ENCODE assay signal across 10 cellular contexts in genomic region chr17:76562734-76563148, GRCh38. TPM values are rescaled to one million over a fixed set of nuclear protein-coding genes. Genes with fewer than 3 reads are reported as not detected.
DNase-seq lines count a peak whose midpoint lies in the region; ATAC-seq, FAIRE-seq and TF ChIP-seq lines count a peak whose summit lies in the region.
"Had no signal": no experiment of that assay in that cellular context is flagged by ENCODE, and none has a peak within 500 bp of the region (broad histone marks: within the 10 kb centered on the region; RNA-seq: fewer than 3 reads in every experiment).

No MANE protein-coding gene starts in this region.

- peaks cover 33% of the 10 kb centered on the region; the same call in 1 of the 2 replicates for H3K36me3 ChIP-seq in Loucy (ENCODE audit: insufficient read depth, low read length)
- peaks cover 7 to 26% of the 10 kb centered on the region in 2 experiments for H3K36me3 ChIP-seq in GM12878 (ENCODE audit: control insufficient read depth in 2 of 2, insufficient read depth in 2 of 2, low read length in 1 of 2)
- peaks cover 12 to 53% of the 10 kb centered on the region in 2 experiments for H3K36me3 ChIP-seq in keratinocyte (ENCODE audit: control insufficient read depth in 2 of 2, extremely low read depth in 1 of 2, insufficient read depth in 2 of 2, low read length in 2 of 2)

- no peaks in the 10 kb centered on the region for H3K9me2 ChIP-seq in Loucy (replicated peaks; ENCODE audit: low read depth, low read length)

- H3K79me2 ChIP-seq in Loucy (ENCODE audit: insufficient read depth, low read length) (peaks cover 75% of the 10 kb centered on the region), GM12878 (ENCODE audit: control insufficient read depth, insufficient read depth, low read length) (peaks cover 49% of the 10 kb centered on the region), keratinocyte (ENCODE audit: control insufficient read depth, insufficient read depth, low read length) (peaks cover 50% of the 10 kb centered on the region)

- H3K27me3 ChIP-seq in Loucy (ENCODE audit: insufficient read depth, low read length, poor library complexity, severe bottlenecking) (peaks cover 5% of the 10 kb centered on the region), GM12878 (replicated peaks in 1 of 2; ENCODE audit: control insufficient read depth in 2 of 2, insufficient read depth in 2 of 2, low read length in 1 of 2) (no peaks in the 10 kb centered on the region), keratinocyte (ENCODE audit: control insufficient read depth, extremely low read depth, insufficient read depth, low read length) (no peaks in the 10 kb centered on the region)
- H3K27me3 ChIP-seq: neural progenitor cell had no signal

- H3K9me1 ChIP-seq in keratinocyte (ENCODE audit: control insufficient read depth, extremely low read depth, insufficient read depth, low read length), result peaks cover 7% of the 10 kb centered on the region

- CTCF ChIA-PET in AG04449 (lab: Yijun Ruan, JAX), result interaction anchor here (1.1 to 7.9 kb wide), 3 partner anchors 40 to 151 kb away, joined by 3 to 123 read pairs (median 7); no protein-coding TSS in a partner anchor
- CTCF ChIA-PET in GM12878 (lab: Yijun Ruan, JAX), result interaction anchor here (0.6 to 1.4 kb wide), 3 partner anchors 33 to 485 kb away, joined by 3 read pairs; no protein-coding TSS in a partner anchor

- no peak for TF ChIP-seq RAD21 in GM12878 (IDR thresholded peaks at IDR 0.05; ENCODE audit: insufficient read depth, low read depth, low read length)

- 77% methylated on average over 6 of the region's 6 CpGs for WGBS in GM12878 (ENCODE audit: insufficient coverage, insufficient replicate concordance, low lambda C conversion rate, missing lambda C conversion rate)

- H3K9ac ChIP-seq in Loucy (ENCODE audit: low read depth, low read length, poor library complexity, severe bottlenecking) (no peak overlapping the region), GM12878 (ENCODE audit: control insufficient read depth, insufficient read depth, low read length) (no peak overlapping the region; the same call in 1 of the 2 replicates), keratinocyte (ENCODE audit: control insufficient read depth, extremely low read depth, insufficient read depth, low read length) (peak overlapping the region; percentile 38)
- H3K9ac ChIP-seq: neural progenitor cell had no signal

- in situ Hi-C loops in GM12878 (cut with MboI), result no loop called here

- peak overlapping the region; percentile 33; the same call in 1 of the 2 replicates for H3K27ac ChIP-seq in GM12878 (ENCODE audit: control insufficient read depth, insufficient read depth)
- H3K27ac ChIP-seq in keratinocyte (ENCODE audit: control insufficient read depth, insufficient read depth, low read length), result peak overlapping the region; percentile 100
- H3K27ac ChIP-seq: neural progenitor cell had no signal

- intact Hi-C loops in GM12878 (cut with micrococcal nuclease; ENCODE audit: unreplicated experiment), result loop anchor here (10.0 kb wide), 1 partner anchor 132 kb away; no protein-coding TSS in a partner anchor

- H3K4me3 ChIP-seq in AG04449 (ENCODE audit: low read depth, low read length) (no peak overlapping the region), Loucy (ENCODE audit: low read length, poor library complexity, severe bottlenecking) (peak overlapping the region; percentile 49), GM12878 (0 out of 2 replicates have a peak overlapping the region, but pooled peaks have one; percentile 1), keratinocyte (ENCODE audit: control insufficient read depth in 2 of 3, extremely low read depth in 1 of 3, insufficient read depth in 2 of 3, low read depth in 1 of 3, low read length in 3 of 3) (peak overlapping the region in 2 of 3 experiments; percentile 3 to 5)
- H3K4me3 ChIP-seq: neural progenitor cell had no signal

- H3K4me1 ChIP-seq in Loucy (ENCODE audit: insufficient read depth, low read length, poor library complexity, severe bottlenecking), result peaks cover 40% of the 10 kb centered on the region
- peaks cover 23% of the 10 kb centered on the region for H3K4me1 ChIP-seq in GM12878 (ENCODE audit: control insufficient read depth, insufficient read depth, low read length)
- peaks cover 52% of the 10 kb centered on the region for H3K4me1 ChIP-seq in keratinocyte (ENCODE audit: control insufficient read depth, extremely low read depth, insufficient read depth, low read length)

- H2AFZ ChIP-seq in Loucy (ENCODE audit: low read length) (no peak overlapping the region), GM12878 (ENCODE audit: control insufficient read depth, low read depth, low read length) (no peak overlapping the region), keratinocyte (ENCODE audit: control insufficient read depth, low read length) (no peak overlapping the region)
- H2AFZ ChIP-seq: neural progenitor cell had no signal

- no TSS peak for BruUV-seq in GM12878 (replicated peaks; lab: Mats Ljungman, UMichigan)

- dilution Hi-C loops in keratinocyte (cut with MboI; ENCODE audit: extremely low pct_ligation_motif_present, low sequenced_read_pairs), result no loop called here

- DNase-seq in AG04449 (ENCODE audit: low read depth, low spot score) (peak; percentile 65), GM12878 (ENCODE audit: low read depth, low spot score) (no peak), keratinocyte (ENCODE audit: low read depth, low spot score) (no peak), cerebellar cortex (ENCODE audit: low spot score) (no peak), GM12891 (ENCODE audit: insufficient read length, low spot score) (no peak)
- no peak for DNase-seq in activated effector memory CD4-positive, alpha-beta T cell treated with Interleukin-2 at 50 U/mL for 16 hours

- ATAC-seq in GM12878, result peak; percentile 9; the same call in 2 of the 3 replicates
- no peak for ATAC-seq in GM21390 (IDR thresholded peaks at IDR 0.05; ENCODE audit: unreplicated experiment)

- H3K4me2 ChIP-seq in Loucy (ENCODE audit: low read depth, low read length, poor library complexity, severe bottlenecking), result peak overlapping the region; percentile 92
- H3K4me2 ChIP-seq in GM12878 (ENCODE audit: control insufficient read depth, insufficient read depth), result peak overlapping the region; percentile 62
- H3K4me2 ChIP-seq in keratinocyte (ENCODE audit: control insufficient read depth, extremely low read depth, insufficient read depth, low read depth, low read length), result peak overlapping the region; percentile 58
- H3K4me2 ChIP-seq: neural progenitor cell had no signal

- RAD21 ChIA-PET in GM12878 (lab: Charles Lee; ENCODE audit: unreplicated experiment), result interaction anchor here (1.0 to 1.2 kb wide), 2 partner anchors 17 to 35 kb away, joined by 3 read pairs; no protein-coding TSS in a partner anchor

- POLR2A ChIA-PET in AG04449 (lab: Yijun Ruan, JAX) (interaction anchor here (1.0 kb wide), 1 partner anchor 22 kb away, joined by 3 read pairs; no protein-coding TSS in a partner anchor), GM12878 (lab: Charles Lee) (interaction anchor here (0.7 to 1.7 kb wide), 2 partner anchors 17 to 131 kb away, joined by 3 to 5 read pairs; no protein-coding TSS in a partner anchor)

- peaks cover 80% of the 10 kb centered on the region for H4K20me1 ChIP-seq in Loucy (ENCODE audit: insufficient read depth, low read length, poor library complexity, severe bottlenecking)
- peaks cover 3% of the 10 kb centered on the region; the same call in 1 of the 2 replicates for H4K20me1 ChIP-seq in GM12878 (ENCODE audit: control insufficient read depth, insufficient read depth)
- H4K20me1 ChIP-seq in keratinocyte (ENCODE audit: control insufficient read depth, extremely low read depth, insufficient read depth, low read length), result peaks cover 37% of the 10 kb centered on the region

- TF ChIP-seq POLR2A in GM12878 (IDR thresholded peaks at IDR 0.05; ENCODE audit: low read depth, low read length) (no peak), GM12891 (IDR thresholded peaks at IDR 0.05; ENCODE audit: low read depth, low read length) (no peak)

- H3F3A ChIP-seq in Loucy (ENCODE audit: low read depth), result no peaks in the 10 kb centered on the region

- TF ChIP-seq CTCF in AG04449 (IDR thresholded peaks at IDR 0.05; ENCODE audit: insufficient read depth, low read length, missing control alignments), result no peak
- TF ChIP-seq CTCF in Loucy (conservative IDR thresholded peaks at IDR 0.05; ENCODE audit: low read length), result no peak
- TF ChIP-seq CTCF in GM12878 (IDR thresholded peaks at IDR 0.05 in 2 of 3, conservative IDR thresholded peaks at IDR 0.05 in 1 of 3; ENCODE audit: control insufficient read depth in 2 of 3, extremely low read depth in 1 of 3, insufficient read depth in 1 of 3, low read depth in 3 of 3, low read length in 3 of 3), result no peak
- TF ChIP-seq CTCF in keratinocyte (optimal IDR thresholded peaks at IDR 0.05 in 1 of 3, IDR thresholded peaks at IDR 0.05 in 1 of 3, conservative IDR thresholded peaks at IDR 0.05 in 1 of 3; ENCODE audit: extremely low read depth in 1 of 3, insufficient read depth in 2 of 3, low read length in 3 of 3), result peak in 1 of 3 experiments; percentile 17

- TF ChIP-seq EP300 in GM12878 (IDR thresholded peaks at IDR 0.05; ENCODE audit: borderline replicate concordance in 1 of 2, control insufficient read depth in 1 of 2, low read depth in 2 of 2, low read length in 2 of 2), result no peak

- SMC1A ChIA-PET in GM12878 (lab: Charles Lee; ENCODE audit: uncharacterized antibody, unreplicated experiment), result interaction anchor here (1.0 to 7.2 kb wide), 2 partner anchors 12 to 62 kb away, joined by 3 to 87 read pairs; no protein-coding TSS in a partner anchor

- FAIRE-seq in GM12878 (lab: Jason Lieb, UNC) (no peak), keratinocyte (lab: Jason Lieb, UNC) (peak; percentile 67), GM12891 (lab: Jason Lieb, UNC) (no peak)
- FAIRE-seq: G401.6 had no signal

- H3K9me3 ChIP-seq in Loucy (ENCODE audit: insufficient read depth, low read depth, low read length), result no peaks in the 10 kb centered on the region
- no peaks in the 10 kb centered on the region for H3K9me3 ChIP-seq in GM12878 (replicated peaks; ENCODE audit: control insufficient read depth, insufficient read depth, low read length)
- no peaks in the 10 kb centered on the region for H3K9me3 ChIP-seq in keratinocyte (ENCODE audit: control insufficient read depth, low read depth, low read length)

RNA-seq across cellular contexts. Expression of gene PRCD, which starts 22.9 kb away (rescaled TPM):
- 2.4 TPM in 2 replicates for total RNA-seq in GM12878 (2013; cell fraction: nucleolus; rRNA removed)
- total RNA-seq in GM12878 (2014; rRNA removed), result 0.44 TPM in 1 of 2 replicates, not detected in the other
- total RNA-seq in GM12878 (2014; rRNA removed; fragmentation: Illumina TruSeq; extraction: Trizol), result 0.18 TPM in 1 of 2 replicates, not detected in the other
- 0.37 and 0.95 TPM in 2 replicates for total RNA-seq in GM12878 (2021)
- polyA plus RNA-seq in GM12878 (2011; ENCODE audit: low read depth), result not detected
- 0.22 and 0.49 TPM in 2 replicates for polyA plus RNA-seq in GM12878 (2011; rRNA removed)
- 0.24 and 0.48 TPM in 2 replicates for polyA plus RNA-seq in GM12878 (2011; cell fraction: cytosol; rRNA removed)
- polyA plus RNA-seq in GM12878 (2011; cell fraction: nucleus; rRNA removed), result 0.50 and 1.4 TPM in 2 replicates
- polyA plus RNA-seq in GM12878 (2012), result 0.45 TPM in 1 of 2 replicates, not detected in the other
- polyA plus RNA-seq in GM12878 (2014; fragmentation: Illumina TruSeq; extraction: Trizol), result not detected in 2 replicates
- under 1 TPM in 1 of 2 experiments, not detected in 1; 0.31 TPM for polyA plus RNA-seq in GM12878 (2014; fragmentation: Nextera tagmentation; extraction: Ambion mirVana)
- polyA plus RNA-seq in GM12878 (2014; rRNA removed), result 0.51 TPM in 1 of 2 replicates, not detected in the other
- under 1 TPM; 0.37 to 0.55 TPM for polyA plus RNA-seq in GM12878 (2016; fragmentation: Nextera tagmentation; extraction: Ambion mirVana)
- not detected in 2 replicates for polyA minus RNA-seq in GM12878 (2011; rRNA and poly(A)+ RNA removed)
- polyA minus RNA-seq in GM12878 (2011; cell fraction: cytosol; rRNA and poly(A)+ RNA removed), result not detected in 2 replicates
- polyA minus RNA-seq in GM12878 (2011; cell fraction: nucleus; rRNA and poly(A)+ RNA removed), result not detected in 2 replicates
- 0.65 to 1.7 TPM (median 1.2 TPM) in 3 replicates for polyA plus RNA-seq in keratinocyte
- not detected for polyA plus RNA-seq in keratinocyte (2011; ENCODE audit: low read depth)
- 0.55 and 0.81 TPM in 2 replicates for polyA plus RNA-seq in keratinocyte (2011; cell fraction: cytosol; rRNA removed)
- 6.7 and 11.7 TPM in 2 replicates for polyA plus RNA-seq in keratinocyte (2011; cell fraction: nucleus; rRNA removed)
- 0.68 and 0.72 TPM in 2 replicates for polyA plus RNA-seq in keratinocyte (2012; ENCODE audit: low replicate concordance)
- polyA minus RNA-seq in keratinocyte, result 0.38 to 0.96 TPM in 2 of 3 replicates, not detected in the other
- polyA minus RNA-seq in keratinocyte (2011; cell fraction: cytosol; rRNA and poly(A)+ RNA removed), result not detected
- polyA minus RNA-seq in keratinocyte (2011; cell fraction: nucleus; rRNA and poly(A)+ RNA removed), result 1.3 and 1.8 TPM in 2 replicates
- polyA plus RNA-seq in GM12891 (2012; ENCODE audit: low read depth, missing spikeins), result 0.23 TPM

RNA-seq across cellular contexts. Expression of gene ST6GALNAC2, which starts 22.9 kb away (rescaled TPM):
- not detected in 2 replicates for total RNA-seq in GM12878 (2013; cell fraction: nucleolus; rRNA removed)
- 0.23 TPM in 1 of 2 replicates, not detected in the other for total RNA-seq in GM12878 (2014; rRNA removed)
- total RNA-seq in GM12878 (2014; rRNA removed; fragmentation: Illumina TruSeq; extraction: Trizol), result not detected in 2 replicates
- 0.13 and 0.41 TPM in 2 replicates for total RNA-seq in GM12878 (2021)
- polyA plus RNA-seq in GM12878 (2011; ENCODE audit: low read depth), result 0.12 TPM
- 0.08 and 0.17 TPM in 2 replicates for polyA plus RNA-seq in GM12878 (2011; rRNA removed)
- 0.06 and 0.12 TPM in 2 replicates for polyA plus RNA-seq in GM12878 (2011; cell fraction: cytosol; rRNA removed)
- 0.15 and 1.2 TPM in 2 replicates for polyA plus RNA-seq in GM12878 (2011; cell fraction: nucleus; rRNA removed)
- polyA plus RNA-seq in GM12878 (2012), result 0.28 TPM in 1 of 2 replicates, not detected in the other
- not detected in 2 replicates for polyA plus RNA-seq in GM12878 (2014; fragmentation: Illumina TruSeq; extraction: Trizol)
- polyA plus RNA-seq in GM12878 (2014; fragmentation: Nextera tagmentation; extraction: Ambion mirVana), result not detected
- 0.18 TPM in 1 of 2 replicates, not detected in the other for polyA plus RNA-seq in GM12878 (2014; rRNA removed)
- polyA plus RNA-seq in GM12878 (2016; fragmentation: Nextera tagmentation; extraction: Ambion mirVana), result under 1 TPM in 1 of 2 experiments, not detected in 1; 0.24 TPM
- polyA minus RNA-seq in GM12878 (2011; rRNA and poly(A)+ RNA removed), result not detected in 2 replicates
- not detected in 2 replicates for polyA minus RNA-seq in GM12878 (2011; cell fraction: cytosol; rRNA and poly(A)+ RNA removed)
- not detected in 2 replicates for polyA minus RNA-seq in GM12878 (2011; cell fraction: nucleus; rRNA and poly(A)+ RNA removed)
- 38.7 to 63.2 TPM (median 45.8 TPM) in 3 replicates for polyA plus RNA-seq in keratinocyte
- polyA plus RNA-seq in keratinocyte (2011; ENCODE audit: low read depth), result 42.7 TPM
- 52.9 and 55.5 TPM in 2 replicates for polyA plus RNA-seq in keratinocyte (2011; cell fraction: cytosol; rRNA removed)
- polyA plus RNA-seq in keratinocyte (2011; cell fraction: nucleus; rRNA removed), result 80.8 and 105 TPM in 2 replicates
- polyA plus RNA-seq in keratinocyte (2012; ENCODE audit: low replicate concordance), result 37.2 and 79.4 TPM in 2 replicates
- polyA minus RNA-seq in keratinocyte, result 33.4 to 50.5 TPM (median 35.0 TPM) in 3 replicates
- polyA minus RNA-seq in keratinocyte (2011; cell fraction: cytosol; rRNA and poly(A)+ RNA removed), result 79.8 TPM
- 33.3 and 45.4 TPM in 2 replicates for polyA minus RNA-seq in keratinocyte (2011; cell fraction: nucleus; rRNA and poly(A)+ RNA removed)
- polyA plus RNA-seq in GM12891 (2012; ENCODE audit: low read depth, missing spikeins), result 0.13 TPM

RNA-seq across cellular contexts. Expression of gene CYGB, which starts 25.2 kb away (rescaled TPM):
- total RNA-seq in GM12878 (2013; cell fraction: nucleolus; rRNA removed), result not detected in 2 replicates
- 0.34 TPM in 1 of 2 replicates, not detected in the other for total RNA-seq in GM12878 (2014; rRNA removed)
- total RNA-seq in GM12878 (2014; rRNA removed; fragmentation: Illumina TruSeq; extraction: Trizol), result not detected in 2 replicates
- not detected in 2 replicates for total RNA-seq in GM12878 (2021)
- not detected for polyA plus RNA-seq in GM12878 (2011; ENCODE audit: low read depth)
- not detected in 2 replicates for polyA plus RNA-seq in GM12878 (2011; rRNA removed)
- polyA plus RNA-seq in GM12878 (2011; cell fraction: cytosol; rRNA removed), result 0.09 TPM in 1 of 2 replicates, not detected in the other
- 0.25 TPM in 1 of 2 replicates, not detected in the other for polyA plus RNA-seq in GM12878 (2011; cell fraction: nucleus; rRNA removed)
- polyA plus RNA-seq in GM12878 (2012), result not detected in 2 replicates
- not detected in 2 replicates for polyA plus RNA-seq in GM12878 (2014; fragmentation: Illumina TruSeq; extraction: Trizol)
- polyA plus RNA-seq in GM12878 (2014; fragmentation: Nextera tagmentation; extraction: Ambion mirVana), result not detected
- not detected in 2 replicates for polyA plus RNA-seq in GM12878 (2014; rRNA removed)
- not detected for polyA plus RNA-seq in GM12878 (2016; fragmentation: Nextera tagmentation; extraction: Ambion mirVana)
- 0.31 TPM in 1 of 2 replicates, not detected in the other for polyA minus RNA-seq in GM12878 (2011; rRNA and poly(A)+ RNA removed)
- polyA minus RNA-seq in GM12878 (2011; cell fraction: cytosol; rRNA and poly(A)+ RNA removed), result not detected in 2 replicates
- not detected in 2 replicates for polyA minus RNA-seq in GM12878 (2011; cell fraction: nucleus; rRNA and poly(A)+ RNA removed)
- polyA plus RNA-seq in keratinocyte, result 10.3 to 26.1 TPM (median 15.3 TPM) in 3 replicates
- polyA plus RNA-seq in keratinocyte (2011; ENCODE audit: low read depth), result 2.1 TPM
- 15.3 and 37.7 TPM in 2 replicates for polyA plus RNA-seq in keratinocyte (2011; cell fraction: cytosol; rRNA removed)
- polyA plus RNA-seq in keratinocyte (2011; cell fraction: nucleus; rRNA removed), result 15.4 and 26.2 TPM in 2 replicates
- polyA plus RNA-seq in keratinocyte (2012; ENCODE audit: low replicate concordance), result 6.2 and 33.8 TPM in 2 replicates
- 9.0 to 17.2 TPM (median 11.8 TPM) in 3 replicates for polyA minus RNA-seq in keratinocyte
- polyA minus RNA-seq in keratinocyte (2011; cell fraction: cytosol; rRNA and poly(A)+ RNA removed), result 42.6 TPM
- 12.3 and 17.7 TPM in 2 replicates for polyA minus RNA-seq in keratinocyte (2011; cell fraction: nucleus; rRNA and poly(A)+ RNA removed)
- not detected for polyA plus RNA-seq in GM12891 (2012; ENCODE audit: low read depth, missing spikeins)

Comparison
In these comparisons a context has a peak if more than half of its experiments do, and no peak if none do; other contexts are left out.
1. RNA of gene ST6GALNAC2, which starts 22.9 kb away (polyA plus RNA-seq): 37.2 to 105 TPM in keratinocyte; 0.06 to 1.2 TPM in GM12878; every median in the first group is over 10 times any median in the second.
2. Peak in every context shown above with its lines, with median percentiles within 50 percentile points of each other: H3K4me2 ChIP-seq.